Comparison of ENCODE assay signal across 22 cellular contexts in genomic region chr13:99873141-99873540, GRCh38.
"Had no signal": no experiment of that assay in that cellular context is flagged by ENCODE, and none has a peak within 500 bp of the region (broad histone marks: within the 10 kb centered on the region; RNA-seq: fewer than 3 reads in every experiment).

No MANE protein-coding gene starts in this region.

- H3K4me3 ChIP-seq: left ventricle myocardium inferior, lung, mucosa of descending colon, ovary, right atrium auricular region, right lobe of liver, stomach, testis, thyroid gland, transverse colon, upper lobe of left lung, vagina had no signal

- DNase-seq: islet precursor cell; left ventricle myocardium inferior; midbrain; mucosa of descending colon; naive thymus-derived CD4-positive, alpha-beta T cell; ovary; right lobe of liver; stimulated activated CD4-positive, alpha-beta T cell treated with anti-CD3 and anti-CD28 coated beads, Interleukin-12 subunit alpha, Interleukin-12 subunit beta, amount 100 ng/mL, for 4 hours; stimulated activated CD4-positive, alpha-beta T cell treated with anti-CD3 and anti-CD28 coated beads, Interleukin-15, amount 100 ng/mL, for 24 hours; stimulated activated CD4-positive, alpha-beta T cell treated with anti-CD3 and anti-CD28 coated beads, Interleukin-2, amount 100 ng/mL, for 24 hours; stimulated activated CD4-positive, alpha-beta T cell treated with anti-CD3 and anti-CD28 coated beads, Interleukin-4, amount 100 ng/mL, for 1 hour; stimulated activated naive B cell treated with anti-CD40 and anti-IgM and Interleukin-4, amounts not matched to agents 10 μg/mL and 1 μg/mL and 100 μg/mL, for 72 hours; stimulated activated naive CD8-positive, alpha-beta T cell treated with anti-CD3 and anti-CD28 coated beads, Interleukin-15, Interleukin-2, amounts not matched to agents 100 U/mL and 50 U/mL, for 24 hours; stomach; testis; thyroid gland; transverse colon; upper lobe of left lung had no signal

- H3K36me3 ChIP-seq: left ventricle myocardium inferior, ovary, right atrium auricular region, right lobe of liver, stomach, thyroid gland, transverse colon, upper lobe of left lung, vagina had no signal

- H3K27ac ChIP-seq: left ventricle myocardium inferior, ovary, right atrium auricular region, right lobe of liver, stomach, testis, thyroid gland, transverse colon, upper lobe of left lung, vagina had no signal

- H3K9me3 ChIP-seq: left ventricle myocardium inferior, mucosa of descending colon, ovary, right atrium auricular region, right lobe of liver, stomach, testis, thyroid gland, transverse colon, upper lobe of left lung, vagina had no signal

- H3K27me3 ChIP-seq: ovary, right atrium auricular region, right lobe of liver, stomach, testis, thyroid gland, transverse colon, upper lobe of left lung, vagina had no signal

- ATAC-seq: mucosa of descending colon; naive thymus-derived CD4-positive, alpha-beta T cell; natural killer cell treated with Interleukin-12 subunit alpha and Interleukin-12 subunit beta and Interleukin-15 and Interleukin-18, amount 100 ng/mL, for 72 hours; right lobe of liver; stimulated activated naive B cell treated with anti-CD40 and anti-IgM and Interleukin-4, amounts not matched to agents 10 μg/mL and 1 μg/mL and 100 μg/mL, for 72 hours; stimulated activated naive CD8-positive, alpha-beta T cell treated with anti-CD3 and anti-CD28 coated beads, Interleukin-15, Interleukin-2, amounts not matched to agents 100 U/mL and 50 U/mL, for 24 hours had no signal

- H3K4me1 ChIP-seq: left ventricle myocardium inferior, right atrium auricular region, right lobe of liver, stomach, testis, thyroid gland, vagina had no signal
